Comparison of ENCODE assay signal across 8 cellular contexts in the genomic region with DNA sequence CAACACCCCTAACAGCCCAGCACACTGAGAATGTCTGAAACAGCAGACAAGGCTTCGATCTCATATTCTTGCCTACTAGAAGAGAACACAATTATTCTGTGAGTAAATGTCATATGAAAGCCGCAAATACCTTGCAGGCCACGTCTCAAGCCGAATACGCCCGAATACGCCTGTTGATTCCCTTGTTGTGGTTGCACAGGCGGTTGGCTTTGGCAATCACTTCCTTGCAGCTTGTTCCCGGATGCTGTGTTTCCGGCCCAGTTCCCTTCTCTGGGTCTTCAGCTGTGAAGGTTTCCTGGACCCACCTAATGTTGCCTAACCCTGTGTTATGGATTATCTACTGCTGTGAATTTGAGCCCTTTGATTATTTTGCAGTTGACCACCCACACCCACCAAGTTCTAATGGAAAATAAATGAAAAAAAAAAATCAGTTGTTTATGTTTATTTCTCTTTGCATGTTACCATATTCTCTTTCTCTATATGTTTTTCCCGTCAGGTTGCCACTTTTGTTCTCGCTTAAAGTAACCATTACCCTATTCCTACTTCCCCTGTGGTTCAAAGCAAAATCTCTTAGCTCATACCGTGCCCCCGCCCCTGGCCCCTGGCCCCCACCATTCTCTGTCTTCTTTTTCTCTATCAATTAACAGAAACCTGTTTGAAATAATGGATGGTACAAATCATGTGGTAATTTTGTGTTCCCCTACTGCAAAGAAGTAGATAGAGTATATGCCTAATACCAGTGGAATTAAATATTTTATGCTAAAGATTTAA.
DNase-seq lines count a peak whose midpoint lies in the region; ATAC-seq and TF ChIP-seq lines count a peak whose summit lies in the region.

No MANE protein-coding gene starts in this region.

- no peaks in the 10 kb centered on the region for H3K36me3 Mint-ChIP-seq in dendritic cell treated with granulocyte-macrophage colony-stimulating factor and Interleukin-4, amounts not matched to agents 40 ng/mL and 50 ng/mL, for 4 days (ENCODE audit: low read depth)

- no peak for TF ChIP-seq CTCF in GM13976 (IDR thresholded peaks at IDR 0.05; ENCODE audit: borderline replicate concordance, control extremely low read depth, extremely low read depth, insufficient read depth, missing control alignments)

- H3K9me3 Mint-ChIP-seq in dendritic cell treated with granulocyte-macrophage colony-stimulating factor and Interleukin-4, amounts not matched to agents 40 ng/mL and 50 ng/mL, for 4 days: no peaks in the 10 kb centered on the region

- H3K27me3 Mint-ChIP-seq in dendritic cell treated with granulocyte-macrophage colony-stimulating factor and Interleukin-4, amounts not matched to agents 40 ng/mL and 50 ng/mL, for 4 days: no peaks in the 10 kb centered on the region

- peaks cover 26% of the 10 kb centered on the region for H3K4me1 Mint-ChIP-seq in dendritic cell treated with granulocyte-macrophage colony-stimulating factor and Interleukin-4, amounts not matched to agents 40 ng/mL and 50 ng/mL, for 4 days (ENCODE audit: low read depth)

- peak overlapping the region; percentile 53 for H3K27ac Mint-ChIP-seq in dendritic cell treated with granulocyte-macrophage colony-stimulating factor and Interleukin-4, amounts not matched to agents 40 ng/mL and 50 ng/mL, for 4 days

- in situ Hi-C loops in GM13976 (cut with MboI; ENCODE audit: low sequenced_read_pairs, unreplicated experiment): no loop called here

- intact Hi-C loops in dendritic cell treated with granulocyte-macrophage colony-stimulating factor and Interleukin-4, amounts not matched to agents 40 ng/mL and 50 ng/mL, for 4 days (cut with micrococcal nuclease): no loop called here

- DNase-seq in T-helper 22 cell (ENCODE audit: low read depth) (peak; percentile 24), GM13976 (ENCODE audit: low spot score) (no peak), midbrain (lab: John Stamatoyannopoulos, UW) (no peak), cortex of kidney (lab: John Stamatoyannopoulos, UW) (no peak)
- peak; percentile 12 to 30 (median 18) for DNase-seq in stimulated activated CD4-positive, alpha-beta T cell treated with anti-CD3 and anti-CD28 coated beads, Interleukin-12 subunit alpha, Interleukin-12 subunit beta, amount 100 ng/mL, for 48 hours (ENCODE audit: low read depth in 2 of 3, low spot score in 1 of 3)

- peak; percentile 64 for ATAC-seq in GM21717 (IDR thresholded peaks at IDR 0.05; ENCODE audit: unreplicated experiment)
- ATAC-seq in GM19467 (IDR thresholded peaks at IDR 0.05; ENCODE audit: unreplicated experiment): no peak

- H3K4me3 Mint-ChIP-seq in dendritic cell treated with granulocyte-macrophage colony-stimulating factor and Interleukin-4, amounts not matched to agents 40 ng/mL and 50 ng/mL, for 4 days: peak overlapping the region; percentile 49

Comparison
In these comparisons a context has a peak if more than half of its experiments do, and no peak if none do; other contexts are left out.
1. DNase-seq: peak in T-helper 22 cell (single experiment) and stimulated activated CD4-positive, alpha-beta T cell treated with anti-CD3 and anti-CD28 coated beads, Interleukin-12 subunit alpha, Interleukin-12 subunit beta, amount 100 ng/mL, for 48 hours (3 of 3); none in GM13976 (single experiment), midbrain (single experiment) and cortex of kidney (single experiment).